8 cellular contexts compared by ENCODE assay signal in genomic region chr22:17084554-17085276, GRCh38. TPM values are rescaled to one million over a fixed set of nuclear protein-coding genes. Genes with fewer than 3 reads are reported as not detected.
A peak's percentile ranks its signal among the peaks of the same experiment; 100 is the strongest.
DNase-seq lines count a peak whose midpoint lies in the region; ATAC-seq and TF ChIP-seq lines count a peak whose summit lies in the region.

A gene with protein sequence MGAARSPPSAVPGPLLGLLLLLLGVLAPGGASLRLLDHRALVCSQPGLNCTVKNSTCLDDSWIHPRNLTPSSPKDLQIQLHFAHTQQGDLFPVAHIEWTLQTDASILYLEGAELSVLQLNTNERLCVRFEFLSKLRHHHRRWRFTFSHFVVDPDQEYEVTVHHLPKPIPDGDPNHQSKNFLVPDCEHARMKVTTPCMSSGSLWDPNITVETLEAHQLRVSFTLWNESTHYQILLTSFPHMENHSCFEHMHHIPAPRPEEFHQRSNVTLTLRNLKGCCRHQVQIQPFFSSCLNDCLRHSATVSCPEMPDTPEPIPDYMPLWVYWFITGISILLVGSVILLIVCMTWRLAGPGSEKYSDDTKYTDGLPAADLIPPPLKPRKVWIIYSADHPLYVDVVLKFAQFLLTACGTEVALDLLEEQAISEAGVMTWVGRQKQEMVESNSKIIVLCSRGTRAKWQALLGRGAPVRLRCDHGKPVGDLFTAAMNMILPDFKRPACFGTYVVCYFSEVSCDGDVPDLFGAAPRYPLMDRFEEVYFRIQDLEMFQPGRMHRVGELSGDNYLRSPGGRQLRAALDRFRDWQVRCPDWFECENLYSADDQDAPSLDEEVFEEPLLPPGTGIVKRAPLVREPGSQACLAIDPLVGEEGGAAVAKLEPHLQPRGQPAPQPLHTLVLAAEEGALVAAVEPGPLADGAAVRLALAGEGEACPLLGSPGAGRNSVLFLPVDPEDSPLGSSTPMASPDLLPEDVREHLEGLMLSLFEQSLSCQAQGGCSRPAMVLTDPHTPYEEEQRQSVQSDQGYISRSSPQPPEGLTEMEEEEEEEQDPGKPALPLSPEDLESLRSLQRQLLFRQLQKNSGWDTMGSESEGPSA (plus strand): TSS chr22:17085000. CDS start chr22:17085092, 92 bp downstream.

- H3K4me3 Mint-ChIP-seq in activated CD4-positive, alpha-beta memory T cell treated with anti-CD3 and anti-CD28 coated beads, Interleukin-2, amount 10 ng/mL, durations not matched to agents 7 days and 5 days, result peak within 1 kb of the TSS; percentile 81

- H3K4me3 ChIP-seq in BJ (ENCODE audit: low read depth, low read length), result peak within 1 kb of the TSS; percentile 77
- H3K4me3 ChIP-seq in lower leg skin (ENCODE audit: low read depth, poor library complexity, severe bottlenecking), result peak within 1 kb of the TSS; percentile 98

- DNase-seq in BJ (ENCODE audit: low read depth) (no peak), GM19240 (ENCODE audit: insufficient read length, low spot score) (peak; percentile 66), NCI-H748 (lab: John Stamatoyannopoulos, UW; ENCODE audit: unreplicated experiment) (peak; percentile 78), ecto neural progenitor cell (ENCODE audit: low spot score) (peak; percentile 89), lower leg skin (ENCODE audit: low spot score in 2 of 2) (peak; percentile 90 to 98)
- peak; percentile 96 for DNase-seq in activated CD4-positive, alpha-beta memory T cell treated with anti-CD3 and anti-CD28 coated beads, Interleukin-2, amount 10 ng/mL, durations not matched to agents 7 days and 5 days
- peak; percentile 90 to 92 for DNase-seq in stimulated activated CD4-positive, alpha-beta T cell treated with anti-CD3 and anti-CD28 coated beads, Interleukin-4, amount 100 ng/mL, for 4 hours

- ATAC-seq in HG03457 (IDR thresholded peaks at IDR 0.05; ENCODE audit: unreplicated experiment), result peak; percentile 84

- no peaks in the 10 kb centered on the region for H3K36me3 ChIP-seq in BJ (ENCODE audit: control insufficient read depth, insufficient read depth, low read length)

- H3K27me3 Mint-ChIP-seq in activated CD4-positive, alpha-beta memory T cell treated with anti-CD3 and anti-CD28 coated beads, Interleukin-2, amount 10 ng/mL, durations not matched to agents 7 days and 5 days, result peaks cover 23% of the 10 kb centered on the region

- peaks cover 19% of the 10 kb centered on the region for H3K36me3 Mint-ChIP-seq in activated CD4-positive, alpha-beta memory T cell treated with anti-CD3 and anti-CD28 coated beads, Interleukin-2, amount 10 ng/mL, durations not matched to agents 7 days and 5 days (ENCODE audit: low read depth)

- WGBS in lower leg skin, 2 donors, result 0 to 1% methylated on average over 43 to 50 of the region's 68 CpGs

- TF ChIP-seq CTCF in BJ (IDR thresholded peaks at IDR 0.05; ENCODE audit: insufficient read depth, low read depth, low read length), result no peak
- TF ChIP-seq CTCF in lower leg skin (IDR thresholded peaks at IDR 0.05), result no peak

- peaks cover 50% of the 10 kb centered on the region for H3K4me1 Mint-ChIP-seq in activated CD4-positive, alpha-beta memory T cell treated with anti-CD3 and anti-CD28 coated beads, Interleukin-2, amount 10 ng/mL, durations not matched to agents 7 days and 5 days

- H3K9me3 Mint-ChIP-seq in activated CD4-positive, alpha-beta memory T cell treated with anti-CD3 and anti-CD28 coated beads, Interleukin-2, amount 10 ng/mL, durations not matched to agents 7 days and 5 days, result no peaks in the 10 kb centered on the region

- intact Hi-C loops in lower leg skin (cut with DNase I; ENCODE audit: low total_unique reads), result no loop called here

- POLR2A ChIA-PET in BJ (lab: Charles Lee), result no interaction called here
- POLR2A ChIA-PET in activated CD4-positive, alpha-beta memory T cell treated with anti-CD3 and anti-CD28 coated beads, Interleukin-2, amount 10 ng/mL, durations not matched to agents 7 days and 5 days (lab: Charles Lee), result interaction anchor here (0.9 to 4.5 kb wide), 5 partner anchors 11 to 75 kb away, joined by 3 to 39 read pairs (median 4); partner anchors contain the start of gene HDHD5

- CTCF ChIA-PET in BJ (lab: Yijun Ruan, JAX), result interaction anchor here (2.1 to 5.4 kb wide), 2 partner anchors 87 kb away, joined by 12 to 24 read pairs; no protein-coding TSS in a partner anchor
- CTCF ChIA-PET in activated CD4-positive, alpha-beta memory T cell treated with anti-CD3 and anti-CD28 coated beads, Interleukin-2, amount 10 ng/mL, durations not matched to agents 7 days and 5 days (lab: Charles Lee), result interaction anchor here (4.3 kb wide), 1 partner anchor 87 kb away, joined by 18 read pairs; no protein-coding TSS in a partner anchor

- H3K27ac Mint-ChIP-seq in activated CD4-positive, alpha-beta memory T cell treated with anti-CD3 and anti-CD28 coated beads, Interleukin-2, amount 10 ng/mL, durations not matched to agents 7 days and 5 days, result peak within 1 kb of the TSS; percentile 77

- no peaks in the 10 kb centered on the region for H3K27me3 ChIP-seq in BJ (ENCODE audit: control insufficient read depth, insufficient read depth, low read length)

- peak in 1 of 2 donors; percentile 26 for TF ChIP-seq POLR2A in lower leg skin (IDR thresholded peaks at IDR 0.05)

RNA-seq across cellular contexts. Expression of the gene that starts here (rescaled TPM):
- 20.7 and 27.0 TPM in 2 replicates for polyA plus RNA-seq in BJ (2011; rRNA removed)
- polyA minus RNA-seq in BJ (2011; rRNA and poly(A)+ RNA removed), result 8.8 and 13.0 TPM in 2 replicates
- total RNA-seq in activated CD4-positive, alpha-beta memory T cell treated with anti-CD3 and anti-CD28 coated beads, Interleukin-2, amount 10 ng/mL, durations not matched to agents 7 days and 5 days, result 10 to 100 TPM; 37.8 to 38.7 TPM
- 10 to 100 TPM; 17.6 to 30.6 (median 21.3) TPM for total RNA-seq in lower leg skin
